In the genomic region with DNA sequence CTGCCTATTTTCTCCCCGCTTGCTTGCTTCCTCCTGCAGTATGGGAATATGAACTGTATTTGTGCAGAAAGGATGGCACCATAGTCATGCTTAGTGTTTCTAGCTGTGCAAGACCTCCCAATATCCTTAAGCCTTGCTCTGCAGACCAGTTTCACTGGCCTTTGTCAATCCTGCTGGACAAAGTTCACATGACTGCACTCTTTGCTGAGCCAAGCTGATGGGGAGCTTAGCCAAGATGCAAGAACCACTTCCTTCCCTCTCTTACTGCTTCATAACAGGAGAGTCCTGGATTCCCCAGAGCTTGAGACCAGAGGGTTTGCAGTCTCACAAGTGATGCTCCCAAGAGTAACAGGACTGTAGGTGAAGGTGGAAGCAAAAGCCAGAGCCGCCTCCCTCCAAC, we compare ENCODE assay signal across 13 cellular contexts. TPM values are rescaled to one million over a fixed set of nuclear protein-coding genes. Genes with fewer than 3 reads are reported as not detected.
A peak's percentile ranks its signal among the peaks of the same experiment; 100 is the strongest.
DNase-seq lines count a peak whose midpoint lies in the region; ATAC-seq, FAIRE-seq and TF ChIP-seq lines count a peak whose summit lies in the region.
"Had no signal": no experiment of that assay in that cellular context is flagged by ENCODE, and none has a peak within 500 bp of the region (broad histone marks: within the 10 kb centered on the region; RNA-seq: fewer than 3 reads in every experiment).

No MANE protein-coding gene starts in this region.

- POLR2A ChIA-PET in MCF 10A (lab: Yijun Ruan, JAX): interaction anchor here (1.6 kb wide), 1 partner anchor 35 kb away, joined by 3 read pairs; no protein-coding TSS in a partner anchor

- FAIRE-seq in small intestine (lab: Jason Lieb, UNC): no peak
- FAIRE-seq: H1 had no signal

- H3K9me3 Mint-ChIP-seq in brain: no peaks in the 10 kb centered on the region
- H3K9me3 Mint-ChIP-seq in MCF 10A (ENCODE audit: unreplicated experiment): no peaks in the 10 kb centered on the region

- TF ChIP-seq CTCF in brain (conservative IDR thresholded peaks at IDR 0.05): no peak
- TF ChIP-seq CTCF in MCF 10A (IDR thresholded peaks at IDR 0.05; ENCODE audit: unreplicated experiment): no peak

- ATAC-seq in HG03025 (IDR thresholded peaks at IDR 0.05; ENCODE audit: low FRiP score, unreplicated experiment): no peak
- ATAC-seq: K562 had no signal

- no peaks in the 10 kb centered on the region for H3K4me1 ChIP-seq in small intestine (ENCODE audit: control insufficient read depth in 2 of 2, insufficient read depth in 1 of 2, low read depth in 1 of 2, low read length in 1 of 2)

- H3K27ac ChIP-seq in KOPT-K1 (ENCODE audit: low read depth, low read length, poor library complexity, severe bottlenecking) (peak overlapping the region; percentile 45), small intestine (ENCODE audit: low read depth in 1 of 2, low read length in 1 of 2) (no peak overlapping the region)
- H3K27ac ChIP-seq: HL-60 had no signal

- H3K4me3 ChIP-seq in small intestine (ENCODE audit: low read depth in 1 of 2, low read length in 2 of 2): no peak overlapping the region
- H3K4me3 ChIP-seq: K562 had no signal

- H3K4me1 Mint-ChIP-seq in brain (peaks cover 68% of the 10 kb centered on the region), MCF 10A (ENCODE audit: insufficient read depth, unreplicated experiment) (peaks cover 16% of the 10 kb centered on the region)

- peak overlapping the region in 2 of 5 experiments; percentile 14 to 49 for H3K27ac Mint-ChIP-seq in brain
- no peak overlapping the region for H3K27ac Mint-ChIP-seq in MCF 10A (ENCODE audit: low read depth, unreplicated experiment)

- WGBS in small intestine, 3 donors: 78 to 88% (median 79%) methylated on average over 2 of the region's 2 CpGs

- H3K4me3 Mint-ChIP-seq in brain: peak overlapping the region in 4 of 5 experiments; percentile 3 to 78 (median 30)
- H3K4me3 Mint-ChIP-seq in MCF 10A (ENCODE audit: unreplicated experiment): no peak overlapping the region

- H3K27me3 ChIP-seq in small intestine (ENCODE audit: control insufficient read depth in 2 of 2, insufficient read depth in 2 of 2, low read length in 2 of 2): peaks cover 5% of the 10 kb centered on the region in 2 donors

- CTCF ChIA-PET in MCF 10A (lab: Yijun Ruan, JAX): interaction anchor here (0.6 to 2.3 kb wide), 6 partner anchors 8 to 1975 kb away, joined by 3 to 14 read pairs (median 4); no protein-coding TSS in a partner anchor

- intact Hi-C loops in MCF 10A (cut with micrococcal nuclease): no loop called here

- H3K27me3 Mint-ChIP-seq in brain (peaks cover 6% of the 10 kb centered on the region), MCF 10A (ENCODE audit: insufficient read depth, unreplicated experiment) (peaks cover 11% of the 10 kb centered on the region)

- H3K36me3 ChIP-seq in KOPT-K1 (ENCODE audit: insufficient read depth, low read length) (peaks cover 26% of the 10 kb centered on the region; the same call in 1 of the 2 replicates), small intestine (ENCODE audit: control insufficient read depth in 2 of 2, insufficient read depth in 2 of 2, low read length in 2 of 2) (no peaks in the 10 kb centered on the region)

- DNase-seq in foreskin melanocyte (peak; percentile 15), small intestine (peak; percentile 50), amniotic stem cell (lab: John Stamatoyannopoulos, UW) (no peak), MCF 10A (ENCODE audit: unreplicated experiment) (no peak)
- DNase-seq: DMS 273 treated with DMSO at 0.1 percent for 48 hours, NCI-H1105 treated with DMSO at 0.1 percent for 48 hours, NCI-H187 had no signal

- H3K9me3 ChIP-seq in KOPT-K1 (ENCODE audit: insufficient read depth, low read length, poor library complexity, severe bottlenecking) (no peaks in the 10 kb centered on the region), small intestine (ENCODE audit: control insufficient read depth, low read depth) (no peaks in the 10 kb centered on the region)

- H3K36me3 Mint-ChIP-seq in brain (peaks cover 21% of the 10 kb centered on the region), MCF 10A (ENCODE audit: insufficient read depth, unreplicated experiment) (no peaks in the 10 kb centered on the region)

- no TSS peak for BruUV-seq in MCF 10A (replicated peaks; lab: Mats Ljungman, UMichigan)

RNA-seq across cellular contexts. Expression of a gene that starts 3.8 kb away (rescaled TPM):
- polyA plus RNA-seq in brain (ENCODE audit: insufficient read depth, low read depth, low replicate concordance) (13.8 TPM), small intestine (under 1 TPM in 2 of 3 donors, not detected in 1; 0.81 to 0.85 TPM)
- 1.3 and 1.7 TPM in 2 replicates for total RNA-seq in MCF 10A (2022)

RNA-seq across cellular contexts. Expression of a gene that starts 24.0 kb away (rescaled TPM):
- polyA plus RNA-seq in brain (ENCODE audit: insufficient read depth, low read depth, low replicate concordance): 85.1 TPM
- polyA plus RNA-seq in small intestine: 10 to 100 TPM; 18.1 to 20.9 (median 20.6) TPM
- 57.4 and 58.7 TPM in 2 replicates for total RNA-seq in MCF 10A (2022)

RNA-seq across cellular contexts. Expression of a gene that starts 35.9 kb away (rescaled TPM):
- polyA plus RNA-seq in brain (ENCODE audit: insufficient read depth, low read depth, low replicate concordance): 74.4 TPM
- polyA plus RNA-seq in small intestine: 10 to 100 TPM in 1 of 3 donors, 1 to 10 TPM in 2; 3.5 to 25.9 (median 6.5) TPM
- total RNA-seq in MCF 10A (2022): 58.5 and 67.9 TPM in 2 replicates

RNA-seq across cellular contexts. Expression of a gene that starts 42.6 kb away (rescaled TPM):
- polyA plus RNA-seq in brain (ENCODE audit: insufficient read depth, low read depth, low replicate concordance) (18.3 TPM), small intestine (100 to 1,000 TPM in 2 of 3 donors, 10 to 100 TPM in 1; 97.1 to 198 (median 117) TPM)
- 0.37 and 0.74 TPM in 2 replicates for total RNA-seq in MCF 10A (2022)

RNA-seq across cellular contexts. Expression of a gene that starts 50.9 kb away (rescaled TPM):
- polyA plus RNA-seq in brain (ENCODE audit: insufficient read depth, low read depth, low replicate concordance): 59.5 TPM
- polyA plus RNA-seq in small intestine: 100 to 1,000 TPM; 133 to 236 (median 182) TPM
- 43.6 and 45.2 TPM in 2 replicates for total RNA-seq in MCF 10A (2022)

Comparison
In these comparisons a context has a peak if more than half of its experiments do, and no peak if none do; other contexts are left out.
1. DNase-seq: peak in foreskin melanocyte (single experiment) and small intestine (single experiment); none in amniotic stem cell (single experiment) and MCF 10A (single experiment).